14 cellular contexts compared by ENCODE assay signal in the genomic region with DNA sequence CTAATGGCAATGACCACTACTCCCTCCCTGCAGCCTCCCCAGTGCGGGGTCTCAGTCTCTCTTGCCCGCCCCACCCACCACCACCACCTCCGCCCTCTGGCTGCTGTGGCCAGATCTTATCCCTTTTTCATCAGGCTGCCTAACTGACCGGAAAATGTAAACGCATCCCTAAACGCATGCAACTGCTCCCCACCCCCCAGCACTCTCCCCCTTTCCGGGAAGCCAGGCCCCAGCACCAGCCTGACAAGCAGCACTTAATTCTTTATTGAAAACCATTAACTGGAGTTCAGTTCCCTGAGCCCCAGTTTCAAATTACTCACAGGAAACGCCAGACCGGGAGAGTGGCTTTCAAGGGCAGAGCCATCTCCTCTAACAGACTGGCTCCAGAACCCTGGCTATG.
DNase-seq lines count a peak whose midpoint lies in the region; ATAC-seq and TF ChIP-seq lines count a peak whose summit lies in the region.
"Had no signal": no experiment of that assay in that cellular context is flagged by ENCODE, and none has a peak within 500 bp of the region (broad histone marks: within the 10 kb centered on the region; RNA-seq: fewer than 3 reads in every experiment).

No MANE protein-coding gene starts in this region.

- CTCF ChIA-PET in MCF 10A (lab: Yijun Ruan, JAX), result no interaction called here

- no peaks in the 10 kb centered on the region for H3K9me3 ChIP-seq in iPS-20b (ENCODE audit: insufficient read depth, low read depth, low read length)

- H3K4me3 ChIP-seq in iPS-20b (ENCODE audit: low read length), result peak overlapping the region; percentile 7; the same call in 1 of the 2 replicates
- H3K4me3 ChIP-seq: smooth muscle cell had no signal

- no peaks in the 10 kb centered on the region for H3K36me3 Mint-ChIP-seq in natural killer cell treated with Interleukin-12 subunit alpha and Interleukin-12 subunit beta and Interleukin-15 and Interleukin-18, amount 100 ng/mL, for 72 hours
- no peaks in the 10 kb centered on the region for H3K36me3 Mint-ChIP-seq in MCF 10A (ENCODE audit: insufficient read depth, unreplicated experiment)

- no peak for ATAC-seq in natural killer cell treated with Interleukin-12 subunit alpha and Interleukin-12 subunit beta and Interleukin-15 and Interleukin-18, amount 100 ng/mL, for 72 hours
- ATAC-seq: activated T-cell treated with anti-CD3 and anti-CD28 coated beads, Interleukin-2, amount 50 U/mL, for 72 hours; T-helper 17 cell had no signal

- TF ChIP-seq CTCF in MCF 10A (IDR thresholded peaks at IDR 0.05; ENCODE audit: unreplicated experiment), result no peak

- peaks cover 25 to 54% of the 10 kb centered on the region in 2 donors for H3K27me3 Mint-ChIP-seq in natural killer cell treated with Interleukin-12 subunit alpha and Interleukin-12 subunit beta and Interleukin-15 and Interleukin-18, amount 100 ng/mL, for 72 hours
- H3K27me3 Mint-ChIP-seq in MCF 10A (ENCODE audit: insufficient read depth, unreplicated experiment), result peaks cover 35% of the 10 kb centered on the region

- H3K9ac ChIP-seq in iPS-20b (ENCODE audit: low read depth, low read length), result no peak overlapping the region

- BruUV-seq in MCF 10A (replicated peaks; lab: Mats Ljungman, UMichigan), result no TSS peak

- H3K36me3 ChIP-seq in iPS-20b (ENCODE audit: insufficient read depth, low read depth, low read length), result no peaks in the 10 kb centered on the region

- POLR2A ChIA-PET in MCF 10A (lab: Yijun Ruan, JAX), result no interaction called here

- H3K4me1 Mint-ChIP-seq in natural killer cell treated with Interleukin-12 subunit alpha and Interleukin-12 subunit beta and Interleukin-15 and Interleukin-18, amount 100 ng/mL, for 72 hours (ENCODE audit: low read depth in 2 of 2), result no peaks in the 10 kb centered on the region
- H3K4me1 Mint-ChIP-seq in MCF 10A (ENCODE audit: insufficient read depth, unreplicated experiment), result no peaks in the 10 kb centered on the region
- H3K4me1 Mint-ChIP-seq: T-helper 17 cell had no signal

- H3K27me3 ChIP-seq in iPS-20b (ENCODE audit: insufficient read depth, low read length), result no peaks in the 10 kb centered on the region

- no peak overlapping the region for H3K4me3 Mint-ChIP-seq in natural killer cell treated with Interleukin-12 subunit alpha and Interleukin-12 subunit beta and Interleukin-15 and Interleukin-18, amount 100 ng/mL, for 72 hours
- no peak overlapping the region for H3K4me3 Mint-ChIP-seq in MCF 10A (ENCODE audit: unreplicated experiment)
- H3K4me3 Mint-ChIP-seq: activated T-cell treated with anti-CD3 and anti-CD28 coated beads, Interleukin-2, amount 50 U/mL, for 72 hours; T-helper 17 cell had no signal

- H3K27ac ChIP-seq in iPS-20b (ENCODE audit: low read length), result no peak overlapping the region
- H3K27ac ChIP-seq: epithelial cell of prostate had no signal

- intact Hi-C loops in MCF 10A (cut with micrococcal nuclease), result no loop called here

- peak; percentile 23 for DNase-seq in DMS53 treated with DMSO at 0.1 percent for 48 hours (lab: John Stamatoyannopoulos, UW; ENCODE audit: unreplicated experiment)
- DNase-seq in NCI-H187 (lab: John Stamatoyannopoulos, UW), result peak; percentile 11 to 67
- peak; percentile 94 for DNase-seq in NCI-H748 (lab: John Stamatoyannopoulos, UW; ENCODE audit: unreplicated experiment)
- no peak for DNase-seq in natural killer cell treated with Interleukin-12 subunit alpha and Interleukin-12 subunit beta and Interleukin-15 and Interleukin-18, amount 100 ng/mL, for 72 hours (ENCODE audit: low spot score)
- no peak for DNase-seq in MCF 10A (ENCODE audit: unreplicated experiment)
- DNase-seq in superior temporal gyrus (ENCODE audit: extremely low spot score), result no peak
- no peak for DNase-seq in GDM1 (lab: John Stamatoyannopoulos, UW)
- DNase-seq: activated CD4-positive, alpha-beta T cell treated with anti-CD3 and anti-CD28 coated beads for 48 hours; activated T-cell treated with anti-CD3 and anti-CD28 coated beads, Interleukin-2, amount 50 U/mL, for 72 hours; NCI-H1694 treated with DMSO at 0.1 percent for 48 hours; T-helper 17 cell had no signal

- H3K9me3 Mint-ChIP-seq in natural killer cell treated with Interleukin-12 subunit alpha and Interleukin-12 subunit beta and Interleukin-15 and Interleukin-18, amount 100 ng/mL, for 72 hours, result no peaks in the 10 kb centered on the region
- H3K9me3 Mint-ChIP-seq in MCF 10A (ENCODE audit: unreplicated experiment), result peaks cover 7% of the 10 kb centered on the region

- H3K4me1 ChIP-seq in iPS-20b (ENCODE audit: insufficient read depth, low read length), result peaks cover 20% of the 10 kb centered on the region; the same call in 1 of the 2 replicates

- H3K27ac Mint-ChIP-seq in natural killer cell treated with Interleukin-12 subunit alpha and Interleukin-12 subunit beta and Interleukin-15 and Interleukin-18, amount 100 ng/mL, for 72 hours, result no peak overlapping the region
- no peak overlapping the region for H3K27ac Mint-ChIP-seq in MCF 10A (ENCODE audit: low read depth, unreplicated experiment)
- H3K27ac Mint-ChIP-seq: activated T-cell treated with anti-CD3 and anti-CD28 coated beads, Interleukin-2, amount 50 U/mL, for 72 hours; T-helper 17 cell had no signal

Comparison
In these comparisons a context has a peak if more than half of its experiments do, and no peak if none do; other contexts are left out.
1. DNase-seq: peak in DMS53 treated with DMSO at 0.1 percent for 48 hours (single experiment), NCI-H187 (2 of 2) and NCI-H748 (single experiment); none in natural killer cell treated with Interleukin-12 subunit alpha and Interleukin-12 subunit beta and Interleukin-15 and Interleukin-18, amount 100 ng/mL, for 72 hours (single experiment), MCF 10A (single experiment), superior temporal gyrus (single experiment) and GDM1 (single experiment).